Comparison of ENCODE assay signal across 1 cellular context in genomic region chr1:183089025-183089639, GRCh38.
A peak's percentile ranks its signal among the peaks of the same experiment; 100 is the strongest.
TF ChIP-seq lines count a peak whose summit lies in the region.

No MANE protein-coding gene starts in this region.

TF ChIP-seq in HCT116, 20 proteins besides CTCF, POLR2A, EP300 and RAD21 (continued from another document):
- TF ChIP-seq REST (IDR thresholded peaks at IDR 0.05; ENCODE audit: low read depth) (no peak), ZBTB33 (IDR thresholded peaks at IDR 0.05; ENCODE audit: extremely low read depth, insufficient replicate concordance, low read length) (no peak), ZFX (IDR thresholded peaks at IDR 0.05) (no peak), EGR1 (IDR thresholded peaks at IDR 0.05; ENCODE audit: low read depth) (no peak), POLR2AphosphoS5 (IDR thresholded peaks at IDR 0.05; ENCODE audit: low read depth, low read length) (no peak), EZH2 (IDR thresholded peaks at IDR 0.05) (no peak), YY1 (IDR thresholded peaks at IDR 0.05; ENCODE audit: extremely low read depth, insufficient replicate concordance, low read depth, low read length) (no peak), EZH2phosphoT487 (IDR thresholded peaks at IDR 0.05; ENCODE audit: borderline replicate concordance) (no peak), SIN3A (IDR thresholded peaks at IDR 0.05; ENCODE audit: low read depth) (no peak), MAX (IDR thresholded peaks at IDR 0.05) (no peak), TCF7L2 (IDR thresholded peaks at IDR 0.05; ENCODE audit: borderline replicate concordance, extremely low read depth, insufficient read depth, insufficient read length) (peak; percentile 82), JUND (IDR thresholded peaks at IDR 0.05) (no peak)
